2 cellular contexts compared by ENCODE assay signal in genomic region chr7:120055300-120055699, GRCh38.
TF ChIP-seq lines count a peak whose summit lies in the region.

No MANE protein-coding gene starts in this region.

TF ChIP-seq in IMR-90, 13 proteins besides CTCF, POLR2A, EP300 and RAD21 (continued from another document):
- TF ChIP-seq CEBPB (IDR thresholded peaks at IDR 0.05; ENCODE audit: low read depth, low read length) = no peak
TF ChIP-seq in IMR-90: peak in this region for 2.

TF ChIP-seq in K562, 482 proteins besides CTCF, POLR2A, EP300 and RAD21:
- TF ChIP-seq HMBOX1 (IDR thresholded peaks at IDR 0.05) (peak; percentile 51; the same call in 1 of the 2 replicates), ZNF584 (CRISPR knock-in tag; IDR thresholded peaks at IDR 0.05; ENCODE audit: low read depth) (no peak)
